ENCODE assay signal across 23 cellular contexts in the genomic region with DNA sequence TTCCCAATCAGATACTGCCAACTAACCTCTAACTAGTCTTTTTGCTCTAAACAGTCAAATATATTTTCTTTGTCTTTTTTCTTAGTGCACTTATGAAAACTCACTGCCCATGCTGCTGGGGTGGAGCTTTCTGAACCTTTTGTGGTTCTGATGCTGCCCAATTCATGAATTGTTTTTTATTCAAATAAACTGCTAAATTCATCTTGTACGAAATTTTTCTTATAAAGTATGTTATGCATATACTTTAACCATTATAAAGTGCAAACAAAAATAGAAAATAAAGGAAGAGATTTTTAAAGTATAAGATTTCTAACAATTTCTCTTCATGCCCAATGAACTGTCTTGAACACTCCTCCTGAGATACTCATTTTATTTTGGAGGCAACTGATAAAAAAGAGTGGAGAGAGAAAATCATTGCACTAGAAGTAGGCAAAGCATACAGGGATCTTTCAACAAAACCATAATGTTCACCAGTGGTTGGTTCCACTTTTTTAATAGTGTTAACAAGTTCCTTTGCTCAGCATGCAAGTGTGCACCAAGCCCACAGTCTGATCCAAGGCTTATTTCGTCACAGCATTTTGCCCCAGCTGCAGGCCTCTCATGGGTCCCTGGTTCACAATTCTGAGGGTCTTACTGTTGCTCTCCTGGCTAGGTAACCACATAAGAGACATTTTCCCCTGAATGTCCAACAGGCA. TPM values are rescaled to one million over a fixed set of nuclear protein-coding genes. Genes with fewer than 3 reads are reported as not detected.
DNase-seq lines count a peak whose midpoint lies in the region; ATAC-seq and TF ChIP-seq lines count a peak whose summit lies in the region.
"Had no signal": no experiment of that assay in that cellular context is flagged by ENCODE, and none has a peak within 500 bp of the region (broad histone marks: within the 10 kb centered on the region; RNA-seq: fewer than 3 reads in every experiment).

No MANE protein-coding gene starts in this region.

- H3K27me3 ChIP-seq in Loucy (ENCODE audit: insufficient read depth, low read length, poor library complexity, severe bottlenecking) (no peaks in the 10 kb centered on the region), osteoblast (ENCODE audit: insufficient read depth, low read length) (no peaks in the 10 kb centered on the region)
- H3K27me3 ChIP-seq: left lung, vagina had no signal

- H3K9ac ChIP-seq in Loucy (ENCODE audit: low read depth, low read length, poor library complexity, severe bottlenecking): no peak overlapping the region

- H3K4me3 Mint-ChIP-seq in activated T-cell treated with anti-CD3 and anti-CD28 coated beads, Interleukin-2, amount 50 U/mL, for 72 hours: peak overlapping the region in 1 of 2 donors; percentile 61
- no peak overlapping the region for H3K4me3 Mint-ChIP-seq in activated T-cell treated with anti-CD3 and anti-CD28 coated beads, Interleukin-2, amount 50 U/mL, for 24 hours
- peak overlapping the region in 1 of 3 donors; percentile 53 for H3K4me3 Mint-ChIP-seq in T-cell
- H3K4me3 Mint-ChIP-seq: activated T-helper 17 cell treated with anti-CD3 and anti-CD28 coated beads, Interleukin-2, amount 50 U/mL, for 72 hours; WTC11 had no signal

- H3K9me3 ChIP-seq in Loucy (ENCODE audit: insufficient read depth, low read depth, low read length) (no peaks in the 10 kb centered on the region), osteoblast (ENCODE audit: low read depth, low read length) (no peaks in the 10 kb centered on the region)
- H3K9me3 ChIP-seq: A549, left lung, thoracic aorta, vagina had no signal

- no peak overlapping the region for H3K27ac ChIP-seq in osteoblast (ENCODE audit: low read depth, low read length)
- H3K27ac ChIP-seq: A549, thoracic aorta, vagina had no signal

- H4K20me1 ChIP-seq in Loucy (ENCODE audit: insufficient read depth, low read length, poor library complexity, severe bottlenecking) (no peaks in the 10 kb centered on the region), osteoblast (ENCODE audit: insufficient read depth, low read length) (no peaks in the 10 kb centered on the region)

- H3K9me3 Mint-ChIP-seq in activated T-cell treated with anti-CD3 and anti-CD28 coated beads, Interleukin-2, amount 50 U/mL, for 72 hours: no peaks in the 10 kb centered on the region
- H3K9me3 Mint-ChIP-seq in activated T-cell treated with anti-CD3 and anti-CD28 coated beads, Interleukin-2, amount 50 U/mL, for 24 hours: no peaks in the 10 kb centered on the region
- no peaks in the 10 kb centered on the region for H3K9me3 Mint-ChIP-seq in T-cell
- H3K9me3 Mint-ChIP-seq: activated T-helper 17 cell treated with anti-CD3 and anti-CD28 coated beads, Interleukin-2, amount 50 U/mL, for 72 hours; WTC11 had no signal

- ATAC-seq in activated T-cell treated with anti-CD3 and anti-CD28 coated beads, Interleukin-2, amount 50 U/mL, for 72 hours (replicated peaks in 1 of 2): no peak
- ATAC-seq in T-cell (replicated peaks in 1 of 4) (no peak), GM18519 (IDR thresholded peaks at IDR 0.05; ENCODE audit: low FRiP score, unreplicated experiment) (no peak)
- ATAC-seq: A549; activated T-helper 17 cell treated with anti-CD3 and anti-CD28 coated beads, Interleukin-2, amount 50 U/mL, for 72 hours; left lung; stimulated activated naive CD8-positive, alpha-beta T cell treated with anti-CD3 and anti-CD28 coated beads, Interleukin-15, Interleukin-2, amounts not matched to agents 100 U/mL and 50 U/mL, for 24 hours; WTC11 had no signal

- H3F3A ChIP-seq in Loucy (ENCODE audit: low read depth): no peaks in the 10 kb centered on the region

- H3K27ac Mint-ChIP-seq in activated T-cell treated with anti-CD3 and anti-CD28 coated beads, Interleukin-2, amount 50 U/mL, for 72 hours: peak overlapping the region; percentile 1
- no peak overlapping the region for H3K27ac Mint-ChIP-seq in activated T-cell treated with anti-CD3 and anti-CD28 coated beads, Interleukin-2, amount 50 U/mL, for 24 hours
- peak overlapping the region; percentile 25 to 76 for H3K27ac Mint-ChIP-seq in T-cell
- H3K27ac Mint-ChIP-seq: activated T-helper 17 cell treated with anti-CD3 and anti-CD28 coated beads, Interleukin-2, amount 50 U/mL, for 72 hours; WTC11 had no signal

- H3K36me3 ChIP-seq in Loucy (ENCODE audit: insufficient read depth, low read length) (no peaks in the 10 kb centered on the region), osteoblast (ENCODE audit: insufficient read depth, low read length) (no peaks in the 10 kb centered on the region)
- H3K36me3 ChIP-seq: left lung, thoracic aorta, vagina had no signal

- H3K4me3 ChIP-seq in Loucy (ENCODE audit: low read length, poor library complexity, severe bottlenecking): no peak overlapping the region
- no peak overlapping the region for H3K4me3 ChIP-seq in osteoblast (ENCODE audit: insufficient read depth, low read length)
- H3K4me3 ChIP-seq: A549, left lung, thoracic aorta, vagina had no signal

- DNase-seq in activated T-cell treated with anti-CD3 and anti-CD28 coated beads, Interleukin-2, amount 50 U/mL, for 72 hours: no peak
- no peak for DNase-seq in activated T-cell treated with anti-CD3 and anti-CD28 coated beads, Interleukin-2, amount 50 U/mL, for 24 hours
- DNase-seq in T-cell (no peak), osteoblast (ENCODE audit: insufficient read length, low spot score, missing footprints) (peak; percentile 65), posterior vena cava (ENCODE audit: low spot score) (no peak), HK-2 (ENCODE audit: unreplicated experiment) (no peak)
- DNase-seq: activated CD8-positive, alpha-beta memory T cell treated with anti-CD3 and anti-CD28 coated beads, Interleukin-2, amount 50 U/mL, for 4 hours; left lung; mesenchymal stem cell; NCI-H1436; NCI-H2081 treated with DMSO at 0.1 percent for 48 hours; NCI-H774; OCI-M1; stimulated activated naive CD8-positive, alpha-beta T cell treated with anti-CD3 and anti-CD28 coated beads, Interleukin-15, Interleukin-2, amounts not matched to agents 100 U/mL and 50 U/mL, for 24 hours; SW 1271; T1000 had no signal

- H3K4me2 ChIP-seq in Loucy (ENCODE audit: low read depth, low read length, poor library complexity, severe bottlenecking) (no peak overlapping the region), osteoblast (ENCODE audit: insufficient read depth, low read length) (no peak overlapping the region)
- H3K4me2 ChIP-seq: A549 had no signal

- H2AFZ ChIP-seq in Loucy (ENCODE audit: low read length) (peak overlapping the region; percentile 57), osteoblast (ENCODE audit: low read length) (no peak overlapping the region)

- no peaks in the 10 kb centered on the region for H3K36me3 Mint-ChIP-seq in activated T-cell treated with anti-CD3 and anti-CD28 coated beads, Interleukin-2, amount 50 U/mL, for 72 hours (ENCODE audit: insufficient read depth in 2 of 2)
- H3K36me3 Mint-ChIP-seq in activated T-cell treated with anti-CD3 and anti-CD28 coated beads, Interleukin-2, amount 50 U/mL, for 24 hours (ENCODE audit: low read depth): no peaks in the 10 kb centered on the region
- no peaks in the 10 kb centered on the region for H3K36me3 Mint-ChIP-seq in T-cell
- H3K36me3 Mint-ChIP-seq: WTC11 had no signal

- no peaks in the 10 kb centered on the region for H3K9me2 ChIP-seq in Loucy (replicated peaks; ENCODE audit: low read depth, low read length)

- POLR2A ChIA-PET in T-cell (lab: Charles Lee): interaction anchor here in 1 of 2 donors (0.6 kb wide), 1 partner anchor 95 kb away, joined by 3 read pairs; no protein-coding TSS in a partner anchor

- H3K4me1 Mint-ChIP-seq in activated T-cell treated with anti-CD3 and anti-CD28 coated beads, Interleukin-2, amount 50 U/mL, for 72 hours (ENCODE audit: low read depth): peaks cover 40% of the 10 kb centered on the region
- H3K4me1 Mint-ChIP-seq in activated T-cell treated with anti-CD3 and anti-CD28 coated beads, Interleukin-2, amount 50 U/mL, for 24 hours (ENCODE audit: low read depth): peaks cover 43% of the 10 kb centered on the region
- H3K4me1 Mint-ChIP-seq in T-cell: peaks cover 22 to 38% (median 35%) of the 10 kb centered on the region in 3 donors
- H3K4me1 Mint-ChIP-seq: activated T-helper 17 cell treated with anti-CD3 and anti-CD28 coated beads, Interleukin-2, amount 50 U/mL, for 72 hours had no signal

- intact Hi-C loops in posterior vena cava (cut with DNase I): no loop called here

- no peaks in the 10 kb centered on the region for H3K79me2 ChIP-seq in Loucy (ENCODE audit: insufficient read depth, low read length)
- H3K79me2 ChIP-seq in osteoblast (ENCODE audit: insufficient read depth, low read length): no peaks in the 10 kb centered on the region

- H3K4me1 ChIP-seq in Loucy (ENCODE audit: insufficient read depth, low read length, poor library complexity, severe bottlenecking): peaks cover 8% of the 10 kb centered on the region
- H3K4me1 ChIP-seq in osteoblast (ENCODE audit: insufficient read depth, low read length): peaks cover 5% of the 10 kb centered on the region
- H3K4me1 ChIP-seq: vagina had no signal

- TF ChIP-seq CTCF in Loucy (conservative IDR thresholded peaks at IDR 0.05; ENCODE audit: low read length) (no peak), osteoblast (IDR thresholded peaks at IDR 0.05; ENCODE audit: extremely low read depth, low read depth, low read length) (no peak)

- CTCF ChIA-PET in T-cell (lab: Charles Lee): interaction anchor here (0.6 to 2.5 kb wide), 4 partner anchors 8 to 1708 kb away, joined by 3 to 9 read pairs (median 5); no protein-coding TSS in a partner anchor

- no peaks in the 10 kb centered on the region for H3K27me3 Mint-ChIP-seq in activated T-cell treated with anti-CD3 and anti-CD28 coated beads, Interleukin-2, amount 50 U/mL, for 72 hours (ENCODE audit: low read depth)
- no peaks in the 10 kb centered on the region for H3K27me3 Mint-ChIP-seq in activated T-cell treated with anti-CD3 and anti-CD28 coated beads, Interleukin-2, amount 50 U/mL, for 24 hours
- no peaks in the 10 kb centered on the region for H3K27me3 Mint-ChIP-seq in T-cell
- H3K27me3 Mint-ChIP-seq: activated T-helper 17 cell treated with anti-CD3 and anti-CD28 coated beads, Interleukin-2, amount 50 U/mL, for 72 hours had no signal

RNA-seq across cellular contexts. Expression of a gene that starts 6.2 kb away (rescaled TPM):
- total RNA-seq in activated T-cell treated with anti-CD3 and anti-CD28 coated beads, Interleukin-2, amount 50 U/mL, for 72 hours: 100 to 1,000 TPM; 127 to 131 TPM
- total RNA-seq in T-cell: 100 to 1,000 TPM; 372 to 769 (median 428) TPM
- under 0.01 TPM in 1 of 2 replicates, not detected in the other for total RNA-seq in osteoblast
- 10 to 100 TPM; 10.1 to 26.0 TPM for total RNA-seq in posterior vena cava

Comparison
In these comparisons a context has a peak if more than half of its experiments do, and no peak if none do; other contexts are left out.
1. RNA of a gene that starts 6.2 kb away (total RNA-seq): 372 to 769 TPM in T-cell, 127 to 131 TPM in activated T-cell treated with anti-CD3 and anti-CD28 coated beads, Interleukin-2, amount 50 U/mL, for 72 hours and 10.1 to 26.0 TPM in posterior vena cava; under 0.01 TPM in osteoblast; every median in the first group is over 10 times any median in the second.